In genomic region chr4:186326391-186326790, GRCh38 we compare ENCODE assay signal across 12 cellular contexts.
A peak's percentile ranks its signal among the peaks of the same experiment; 100 is the strongest.
DNase-seq lines count a peak whose midpoint lies in the region; ATAC-seq and TF ChIP-seq lines count a peak whose summit lies in the region.
"Had no signal": no experiment of that assay in that cellular context is flagged by ENCODE, and none has a peak within 500 bp of the region (broad histone marks: within the 10 kb centered on the region; RNA-seq: fewer than 3 reads in every experiment).

No MANE protein-coding gene starts in this region.

- in situ Hi-C loops in transverse colon (cut with MboI; ENCODE audit: low pct_ligation_motif_present in 1 of 4, low pct_unique_long_range_greater_than_20kb in 1 of 4, low sequenced_read_pairs in 3 of 4) = no loop called here

- H3K4me1 ChIP-seq in transverse colon = no peaks in the 10 kb centered on the region
- H3K4me1 ChIP-seq in lower lobe of right lung = no peaks in the 10 kb centered on the region
- H3K4me1 ChIP-seq: Caco-2 had no signal

- H3K27me3 ChIP-seq in transverse colon = no peaks in the 10 kb centered on the region
- no peaks in the 10 kb centered on the region for H3K27me3 ChIP-seq in lower lobe of right lung (ENCODE audit: low read depth)
- no peaks in the 10 kb centered on the region for H3K27me3 ChIP-seq in H7 (ENCODE audit: control insufficient read depth, insufficient read depth, low read length)

- no peak overlapping the region for H3K27ac ChIP-seq in transverse colon
- no peak overlapping the region for H3K27ac ChIP-seq in lower lobe of right lung
- H3K27ac ChIP-seq: KMS-11 had no signal

- H3K36me3 ChIP-seq in transverse colon = no peaks in the 10 kb centered on the region
- no peaks in the 10 kb centered on the region for H3K36me3 ChIP-seq in lower lobe of right lung
- H3K36me3 ChIP-seq in H7 (replicated peaks; ENCODE audit: control insufficient read depth, insufficient read depth, low read length) = no peaks in the 10 kb centered on the region

- no peak for TF ChIP-seq CTCF in transverse colon (IDR thresholded peaks at IDR 0.05)
- no peak for TF ChIP-seq CTCF in lower lobe of right lung (IDR thresholded peaks at IDR 0.05)

- H3K9me3 ChIP-seq in transverse colon (no peaks in the 10 kb centered on the region), lower lobe of right lung (peaks cover 4% of the 10 kb centered on the region)
- H3K9me3 ChIP-seq: Caco-2 had no signal

- TF ChIP-seq EP300 in transverse colon (IDR thresholded peaks at IDR 0.05; ENCODE audit: low read depth) = no peak

- intact Hi-C loops in transverse colon (cut with DNase I; ENCODE audit: low total_unique reads) = no loop called here
- intact Hi-C loops in lower lobe of right lung (cut with DNase I) = no loop called here

- no peak overlapping the region for H3K4me3 ChIP-seq in transverse colon
- H3K4me3 ChIP-seq in lower lobe of right lung = no peak overlapping the region
- H3K4me3 ChIP-seq in H7 (ENCODE audit: insufficient read depth, low read depth, low read length) = no peak overlapping the region

- no peak for TF ChIP-seq POLR2A in transverse colon (IDR thresholded peaks at IDR 0.05)

- DNase-seq in NCI-H748 (lab: John Stamatoyannopoulos, UW; ENCODE audit: unreplicated experiment) = peak; percentile 7
- DNase-seq in NCI-H748 treated with DMSO at 0.1 percent for 48 hours (lab: John Stamatoyannopoulos, UW) = no peak
- DNase-seq in H4 (ENCODE audit: low spot score) = peak; percentile 47
- DNase-seq in NCI-H1105 treated with DMSO at 0.1 percent for 48 hours (lab: John Stamatoyannopoulos, UW) = peak; percentile 26
- peak; percentile 9 for DNase-seq in transverse colon
- no peak for DNase-seq in lower lobe of right lung
- no peak for DNase-seq in H7
- DNase-seq: Caco-2; CD8-positive, alpha-beta T cell; DMS79 treated with DMSO at 0.1 percent for 48 hours; EL had no signal

- 24 to 31% methylated on average over 3 of the region's 3 CpGs for WGBS in transverse colon (ENCODE audit: low coverage in 1 of 2), 2 donors

- ATAC-seq in lower lobe of right lung = no peak
- ATAC-seq: CD8-positive, alpha-beta T cell had no signal

Comparison
In these comparisons a context has a peak if more than half of its experiments do, and no peak if none do; other contexts are left out.
1. DNase-seq: peak in NCI-H748 (single experiment), H4 (single experiment), NCI-H1105 treated with DMSO at 0.1 percent for 48 hours (single experiment) and transverse colon (single experiment); none in NCI-H748 treated with DMSO at 0.1 percent for 48 hours (single experiment), lower lobe of right lung (single experiment) and H7 (single experiment).